ENCODE assay signal across 23 cellular contexts in genomic region chr17:49798738-49799137, GRCh38. TPM values are rescaled to one million over a fixed set of nuclear protein-coding genes. Genes with fewer than 3 reads are reported as not detected.
DNase-seq lines count a peak whose midpoint lies in the region; ATAC-seq and TF ChIP-seq lines count a peak whose summit lies in the region.
"Had no signal": no experiment of that assay in that cellular context is flagged by ENCODE, and none has a peak within 500 bp of the region (broad histone marks: within the 10 kb centered on the region; RNA-seq: fewer than 3 reads in every experiment).

No MANE protein-coding gene starts in this region.

- intact Hi-C loops in activated CD4-positive, alpha-beta T cell treated with anti-CD3 and anti-CD28 coated beads, Interleukin-2, amount 10 ng/mL, durations not matched to agents 24 days and 14 days (cut with micrococcal nuclease), result no loop called here
- intact Hi-C loops in CD8-positive, alpha-beta T cell (cut with DNase I, micrococcal nuclease), result no loop called here

- no peaks in the 10 kb centered on the region for H3K9me3 ChIP-seq in CD8-positive, alpha-beta T cell (ENCODE audit: low read length)

- POLR2A ChIA-PET in activated CD4-positive, alpha-beta T cell treated with anti-CD3 and anti-CD28 coated beads, Interleukin-2, amount 10 ng/mL, durations not matched to agents 7 days and 5 days (lab: Charles Lee), result interaction anchor here (1.1 kb wide), 1 partner anchor 11 kb away, joined by 3 read pairs; the partner anchor contains the start of gene KAT7
- POLR2A ChIA-PET in CD8-positive, alpha-beta T cell (lab: Charles Lee), result interaction anchor here (1.1 to 2.2 kb wide), 2 partner anchors 10 to 13 kb away, joined by 3 to 10 read pairs; partner anchors contain the start of gene KAT7
- POLR2A ChIA-PET in naive thymus-derived CD8-positive, alpha-beta T cell (lab: Charles Lee), result interaction anchor here (0.8 to 1.9 kb wide), 3 partner anchors 10 to 36 kb away, joined by 4 to 6 read pairs (median 5); partner anchors contain the start of genes FAM117A and KAT7

- H3K4me1 ChIP-seq in CD8-positive, alpha-beta T cell (ENCODE audit: insufficient read depth, low read length), result peaks cover 25% of the 10 kb centered on the region
- H3K4me1 ChIP-seq: BE2C had no signal

- CTCF ChIA-PET in activated CD4-positive, alpha-beta T cell treated with anti-CD3 and anti-CD28 coated beads, Interleukin-2, amount 10 ng/mL, durations not matched to agents 7 days and 5 days (lab: Charles Lee), result interaction anchor here (0.6 to 1.0 kb wide), 2 partner anchors 19 to 521 kb away, joined by 3 to 5 read pairs; no protein-coding TSS in a partner anchor
- CTCF ChIA-PET in CD8-positive, alpha-beta T cell (lab: Charles Lee), result interaction anchor here (0.8 to 1.7 kb wide), 4 partner anchors 13 to 233 kb away, joined by 3 to 6 read pairs (median 4); no protein-coding TSS in a partner anchor

- H3K27me3 Mint-ChIP-seq in activated CD4-positive, alpha-beta T cell treated with anti-CD3 and anti-CD28 coated beads, Interleukin-2, amount 10 ng/mL, durations not matched to agents 7 days and 5 days, result no peaks in the 10 kb centered on the region
- H3K27me3 Mint-ChIP-seq in activated CD4-positive, alpha-beta T cell treated with anti-CD3 and anti-CD28 coated beads, Interleukin-2, amount 10 ng/mL, durations not matched to agents 24 days and 14 days, result no peaks in the 10 kb centered on the region
- H3K27me3 Mint-ChIP-seq in CD8-positive, alpha-beta T cell (ENCODE audit: low read depth), result no peaks in the 10 kb centered on the region
- H3K27me3 Mint-ChIP-seq in activated naive CD8-positive, alpha-beta T cell treated with anti-CD3 and anti-CD28 coated beads, Interleukin-2, amount 50 U/mL, for 24 hours, result no peaks in the 10 kb centered on the region
- no peaks in the 10 kb centered on the region for H3K27me3 Mint-ChIP-seq in naive thymus-derived CD8-positive, alpha-beta T cell
- H3K27me3 Mint-ChIP-seq: CD4-positive, CD25-positive, alpha-beta regulatory T cell had no signal

- peaks cover 63% of the 10 kb centered on the region for H3K36me3 Mint-ChIP-seq in activated CD4-positive, alpha-beta T cell treated with anti-CD3 and anti-CD28 coated beads, Interleukin-2, amount 10 ng/mL, durations not matched to agents 7 days and 5 days (ENCODE audit: low read depth)
- peaks cover 58% of the 10 kb centered on the region for H3K36me3 Mint-ChIP-seq in activated CD4-positive, alpha-beta T cell treated with anti-CD3 and anti-CD28 coated beads, Interleukin-2, amount 10 ng/mL, durations not matched to agents 24 days and 14 days (ENCODE audit: low read depth)
- H3K36me3 Mint-ChIP-seq in CD8-positive, alpha-beta T cell, result peaks cover 82% of the 10 kb centered on the region
- peaks cover 57% of the 10 kb centered on the region for H3K36me3 Mint-ChIP-seq in activated naive CD8-positive, alpha-beta T cell treated with anti-CD3 and anti-CD28 coated beads, Interleukin-2, amount 50 U/mL, for 24 hours (ENCODE audit: low read depth)
- H3K36me3 Mint-ChIP-seq in naive thymus-derived CD8-positive, alpha-beta T cell, result peaks cover 13 to 91% (median 21%) of the 10 kb centered on the region in 3 donors

- TF ChIP-seq CTCF in CD8-positive, alpha-beta T cell (IDR thresholded peaks at IDR 0.05), result no peak

- peaks cover 46% of the 10 kb centered on the region for H3K4me1 Mint-ChIP-seq in activated CD4-positive, alpha-beta T cell treated with anti-CD3 and anti-CD28 coated beads, Interleukin-2, amount 10 ng/mL, durations not matched to agents 7 days and 5 days
- H3K4me1 Mint-ChIP-seq in activated CD4-positive, alpha-beta T cell treated with anti-CD3 and anti-CD28 coated beads, Interleukin-2, amount 10 ng/mL, durations not matched to agents 24 days and 14 days, result peaks cover 24% of the 10 kb centered on the region
- H3K4me1 Mint-ChIP-seq in CD8-positive, alpha-beta T cell (ENCODE audit: low read depth), result peaks cover 56% of the 10 kb centered on the region
- H3K4me1 Mint-ChIP-seq in activated naive CD8-positive, alpha-beta T cell treated with anti-CD3 and anti-CD28 coated beads, Interleukin-2, amount 50 U/mL, for 24 hours, result peaks cover 49% of the 10 kb centered on the region
- H3K4me1 Mint-ChIP-seq in naive thymus-derived CD8-positive, alpha-beta T cell, result peaks cover 18 to 69% (median 46%) of the 10 kb centered on the region in 4 donors

- H3K27ac Mint-ChIP-seq in activated CD4-positive, alpha-beta T cell treated with anti-CD3 and anti-CD28 coated beads, Interleukin-2, amount 10 ng/mL, durations not matched to agents 7 days and 5 days, result peak overlapping the region; percentile 46
- no peak overlapping the region for H3K27ac Mint-ChIP-seq in activated CD4-positive, alpha-beta T cell treated with anti-CD3 and anti-CD28 coated beads, Interleukin-2, amount 10 ng/mL, durations not matched to agents 24 days and 14 days
- H3K27ac Mint-ChIP-seq in CD8-positive, alpha-beta T cell, result peak overlapping the region; percentile 32
- peak overlapping the region; percentile 60 for H3K27ac Mint-ChIP-seq in activated naive CD8-positive, alpha-beta T cell treated with anti-CD3 and anti-CD28 coated beads, Interleukin-2, amount 50 U/mL, for 24 hours
- H3K27ac Mint-ChIP-seq in naive thymus-derived CD8-positive, alpha-beta T cell, result peak overlapping the region in 8 of 10 donors; percentile 10 to 83 (median 52)

- no peak for ATAC-seq in CD8-positive, alpha-beta T cell
- ATAC-seq in activated naive CD8-positive, alpha-beta T cell treated with anti-CD3 and anti-CD28 coated beads, Interleukin-2, amount 50 U/mL, for 24 hours, result no peak
- ATAC-seq in naive thymus-derived CD8-positive, alpha-beta T cell, result peak; percentile 27 to 49
- ATAC-seq in HG02870 (IDR thresholded peaks at IDR 0.05; ENCODE audit: unreplicated experiment), result no peak
- no peak for ATAC-seq in HG02852 (IDR thresholded peaks at IDR 0.05; ENCODE audit: unreplicated experiment)
- ATAC-seq: HCT116 had no signal

- H3K27me3 ChIP-seq in CD8-positive, alpha-beta T cell (ENCODE audit: insufficient read depth, low read length), result no peaks in the 10 kb centered on the region
- H3K27me3 ChIP-seq: BE2C had no signal

- no peak overlapping the region for H3K4me3 Mint-ChIP-seq in activated CD4-positive, alpha-beta T cell treated with anti-CD3 and anti-CD28 coated beads, Interleukin-2, amount 10 ng/mL, durations not matched to agents 7 days and 5 days
- no peak overlapping the region for H3K4me3 Mint-ChIP-seq in activated CD4-positive, alpha-beta T cell treated with anti-CD3 and anti-CD28 coated beads, Interleukin-2, amount 10 ng/mL, durations not matched to agents 24 days and 14 days
- H3K4me3 Mint-ChIP-seq in CD8-positive, alpha-beta T cell, result no peak overlapping the region
- no peak overlapping the region for H3K4me3 Mint-ChIP-seq in activated naive CD8-positive, alpha-beta T cell treated with anti-CD3 and anti-CD28 coated beads, Interleukin-2, amount 50 U/mL, for 24 hours
- H3K4me3 Mint-ChIP-seq in naive thymus-derived CD8-positive, alpha-beta T cell, result peak overlapping the region in 3 of 10 donors; percentile 19 to 66 (median 28)

- no peaks in the 10 kb centered on the region for H3K9me3 Mint-ChIP-seq in activated CD4-positive, alpha-beta T cell treated with anti-CD3 and anti-CD28 coated beads, Interleukin-2, amount 10 ng/mL, durations not matched to agents 7 days and 5 days
- no peaks in the 10 kb centered on the region for H3K9me3 Mint-ChIP-seq in activated CD4-positive, alpha-beta T cell treated with anti-CD3 and anti-CD28 coated beads, Interleukin-2, amount 10 ng/mL, durations not matched to agents 24 days and 14 days
- H3K9me3 Mint-ChIP-seq in CD8-positive, alpha-beta T cell, result no peaks in the 10 kb centered on the region
- no peaks in the 10 kb centered on the region for H3K9me3 Mint-ChIP-seq in activated naive CD8-positive, alpha-beta T cell treated with anti-CD3 and anti-CD28 coated beads, Interleukin-2, amount 50 U/mL, for 24 hours
- no peaks in the 10 kb centered on the region for H3K9me3 Mint-ChIP-seq in naive thymus-derived CD8-positive, alpha-beta T cell
- H3K9me3 Mint-ChIP-seq: CD4-positive, CD25-positive, alpha-beta regulatory T cell had no signal

- no peak overlapping the region for H3K4me3 ChIP-seq in CD8-positive, alpha-beta T cell (ENCODE audit: low read depth, low read length)
- H3K4me3 ChIP-seq: GM23248, PC-9 had no signal

- H3K27ac ChIP-seq in CD8-positive, alpha-beta T cell (ENCODE audit: low read depth, low read length), result no peak overlapping the region
- H3K27ac ChIP-seq: PC-9, RWPE1 had no signal

- peaks cover 46% of the 10 kb centered on the region for H3K36me3 ChIP-seq in CD8-positive, alpha-beta T cell (ENCODE audit: insufficient read depth, low read length)

- DNase-seq in activated CD4-positive, alpha-beta T cell treated with anti-CD3 and anti-CD28 coated beads, Interleukin-2, amount 10 ng/mL, durations not matched to agents 7 days and 5 days, result no peak
- no peak for DNase-seq in activated CD4-positive, alpha-beta T cell treated with anti-CD3 and anti-CD28 coated beads, Interleukin-2, amount 10 ng/mL, durations not matched to agents 24 days and 14 days
- no peak for DNase-seq in CD8-positive, alpha-beta T cell
- DNase-seq in activated naive CD8-positive, alpha-beta T cell treated with anti-CD3 and anti-CD28 coated beads, Interleukin-2, amount 50 U/mL, for 24 hours, result no peak
- no peak for DNase-seq in naive thymus-derived CD8-positive, alpha-beta T cell
- DNase-seq in T-helper 1 cell, result no peak
- DNase-seq: 8988T; BE2C; Calu3; CD4-positive, CD25-positive, alpha-beta regulatory T cell; DMS53; Kasumi-1; MM.1S; NCI-H1092; NCI-H1436 treated with DMSO at 0.1 percent for 48 hours; NCI-H2029; NCI-H526; PC-9 had no signal

RNA-seq across cellular contexts. Expression of gene KAT7, which starts 10.3 kb away (rescaled TPM):
- total RNA-seq in activated CD4-positive, alpha-beta T cell treated with anti-CD3 and anti-CD28 coated beads, Interleukin-2, amount 10 ng/mL, durations not matched to agents 7 days and 5 days, result 10 to 100 TPM; 78.5 to 82.4 TPM
- 67.2 and 75.2 TPM in 2 replicates for total RNA-seq in activated CD4-positive, alpha-beta T cell treated with anti-CD3 and anti-CD28 coated beads, Interleukin-2, amount 10 ng/mL, durations not matched to agents 24 days and 14 days
- 100 to 1,000 TPM; 170 to 189 TPM for total RNA-seq in CD8-positive, alpha-beta T cell
- 100 to 1,000 TPM; 120 TPM for total RNA-seq in naive thymus-derived CD8-positive, alpha-beta T cell
- polyA plus RNA-seq in naive thymus-derived CD8-positive, alpha-beta T cell, result 10 to 100 TPM; 34.4 to 51.1 (median 39.2) TPM

RNA-seq across cellular contexts. Expression of gene FAM117A, which starts 34.8 kb away (rescaled TPM):
- 10 to 100 TPM; 30.6 to 34.1 TPM for total RNA-seq in activated CD4-positive, alpha-beta T cell treated with anti-CD3 and anti-CD28 coated beads, Interleukin-2, amount 10 ng/mL, durations not matched to agents 7 days and 5 days
- 10.9 and 11.1 TPM in 2 replicates for total RNA-seq in activated CD4-positive, alpha-beta T cell treated with anti-CD3 and anti-CD28 coated beads, Interleukin-2, amount 10 ng/mL, durations not matched to agents 24 days and 14 days
- total RNA-seq in CD8-positive, alpha-beta T cell, result 10 to 100 TPM; 23.4 to 28.7 TPM
- 10 to 100 TPM; 84.5 to 90.8 TPM for total RNA-seq in naive thymus-derived CD8-positive, alpha-beta T cell
- polyA plus RNA-seq in naive thymus-derived CD8-positive, alpha-beta T cell, result 10 to 100 TPM; 36.9 to 53.6 (median 46.7) TPM

RNA-seq across cellular contexts. Expression of gene TAC4, which starts 49.1 kb away (rescaled TPM):
- total RNA-seq in activated CD4-positive, alpha-beta T cell treated with anti-CD3 and anti-CD28 coated beads, Interleukin-2, amount 10 ng/mL, durations not matched to agents 7 days and 5 days, result not detected
- total RNA-seq in activated CD4-positive, alpha-beta T cell treated with anti-CD3 and anti-CD28 coated beads, Interleukin-2, amount 10 ng/mL, durations not matched to agents 24 days and 14 days, result not detected in 2 replicates
- not detected for total RNA-seq in CD8-positive, alpha-beta T cell
- not detected for total RNA-seq in naive thymus-derived CD8-positive, alpha-beta T cell
- polyA plus RNA-seq in naive thymus-derived CD8-positive, alpha-beta T cell, result not detected
- total RNA-seq: Calu3; CD4-positive, CD25-positive, alpha-beta regulatory T cell; GM23248; PC-9 had no signal
- polyA plus RNA-seq: CD4-positive, CD25-positive, alpha-beta regulatory T cell; GM23248 had no signal

Comparison
In these comparisons a context has a peak if more than half of its experiments do, and no peak if none do; other contexts are left out.
1. ATAC-seq: peak in naive thymus-derived CD8-positive, alpha-beta T cell (2 of 2); none in CD8-positive, alpha-beta T cell (single experiment), activated naive CD8-positive, alpha-beta T cell treated with anti-CD3 and anti-CD28 coated beads, Interleukin-2, amount 50 U/mL, for 24 hours (single experiment), HG02870 (single experiment) and HG02852 (single experiment).